Comparison of ENCODE assay signal across 8 cellular contexts in genomic region chr2:136932700-136933099, GRCh38.
DNase-seq lines count a peak whose midpoint lies in the region; ATAC-seq and TF ChIP-seq lines count a peak whose summit lies in the region.

No MANE protein-coding gene starts in this region.

- H3K9me3 Mint-ChIP-seq in activated CD8-positive, alpha-beta T cell treated with anti-CD3 and anti-CD28 coated beads for 36 hours, result no peaks in the 10 kb centered on the region

- POLR2A ChIA-PET in activated CD8-positive, alpha-beta T cell treated with anti-CD3 and anti-CD28 coated beads for 36 hours (lab: Charles Lee), result no interaction called here

- no peaks in the 10 kb centered on the region for H3K36me3 ChIP-seq in esophagus muscularis mucosa
- no peaks in the 10 kb centered on the region for H3K36me3 ChIP-seq in uterus

- no peak overlapping the region for H3K4me3 ChIP-seq in esophagus muscularis mucosa
- H3K4me3 ChIP-seq in uterus, result no peak overlapping the region

- no peak for ATAC-seq in activated CD8-positive, alpha-beta T cell treated with anti-CD3 and anti-CD28 coated beads for 36 hours

- DNase-seq in AG09319 (ENCODE audit: extremely low read depth, low read depth) (peak; percentile 3), H4 (ENCODE audit: low spot score) (peak; percentile 37), NCI-H69 (lab: John Stamatoyannopoulos, UW) (peak; percentile 67), esophagus muscularis mucosa (ENCODE audit: extremely low spot score) (no peak), GM19240 (ENCODE audit: insufficient read length, low spot score) (no peak), NCI-H146 (lab: John Stamatoyannopoulos, UW) (no peak), uterus (no peak)
- DNase-seq in activated CD8-positive, alpha-beta T cell treated with anti-CD3 and anti-CD28 coated beads for 36 hours, result no peak

- intact Hi-C loops in esophagus muscularis mucosa (cut with DNase I), result no loop called here
- intact Hi-C loops in uterus (cut with DNase I; ENCODE audit: low total_unique reads), result no loop called here
- intact Hi-C loops in activated CD8-positive, alpha-beta T cell treated with anti-CD3 and anti-CD28 coated beads for 36 hours (cut with micrococcal nuclease), result no loop called here

- no peak for TF ChIP-seq EP300 in esophagus muscularis mucosa (IDR thresholded peaks at IDR 0.05)

- no peaks in the 10 kb centered on the region for H3K4me1 ChIP-seq in esophagus muscularis mucosa
- H3K4me1 ChIP-seq in uterus, result no peaks in the 10 kb centered on the region

- no peak for TF ChIP-seq POLR2A in esophagus muscularis mucosa (IDR thresholded peaks at IDR 0.05; ENCODE audit: low read depth)
- no peak for TF ChIP-seq POLR2A in uterus (IDR thresholded peaks at IDR 0.05)

- H3K4me3 Mint-ChIP-seq in activated CD8-positive, alpha-beta T cell treated with anti-CD3 and anti-CD28 coated beads for 36 hours, result no peak overlapping the region

- H3K9me3 ChIP-seq in esophagus muscularis mucosa (no peaks in the 10 kb centered on the region), uterus (no peaks in the 10 kb centered on the region)

- no peak overlapping the region for H3K27ac ChIP-seq in esophagus muscularis mucosa (replicated peaks in 1 of 4)
- no peak overlapping the region for H3K27ac ChIP-seq in uterus

- CTCF ChIA-PET in activated CD8-positive, alpha-beta T cell treated with anti-CD3 and anti-CD28 coated beads for 36 hours (lab: Charles Lee), result no interaction called here

- TF ChIP-seq CTCF in AG09319 (IDR thresholded peaks at IDR 0.05; ENCODE audit: low read depth, low read length) (peak; percentile 64), esophagus muscularis mucosa (IDR thresholded peaks at IDR 0.05) (peak in 2 of 3 experiments; percentile 11 to 21), uterus (IDR thresholded peaks at IDR 0.05) (no peak)
- no peak for TF ChIP-seq CTCF in activated CD8-positive, alpha-beta T cell treated with anti-CD3 and anti-CD28 coated beads for 36 hours (IDR thresholded peaks at IDR 0.05)

- no peaks in the 10 kb centered on the region for H3K36me3 Mint-ChIP-seq in activated CD8-positive, alpha-beta T cell treated with anti-CD3 and anti-CD28 coated beads for 36 hours (ENCODE audit: low read depth)

- 49% methylated on average over 3 of the region's 3 CpGs for WGBS in esophagus muscularis mucosa

- H3K27ac Mint-ChIP-seq in activated CD8-positive, alpha-beta T cell treated with anti-CD3 and anti-CD28 coated beads for 36 hours, result no peak overlapping the region

- no peaks in the 10 kb centered on the region for H3K27me3 Mint-ChIP-seq in activated CD8-positive, alpha-beta T cell treated with anti-CD3 and anti-CD28 coated beads for 36 hours

- no peaks in the 10 kb centered on the region for H3K4me1 Mint-ChIP-seq in activated CD8-positive, alpha-beta T cell treated with anti-CD3 and anti-CD28 coated beads for 36 hours (ENCODE audit: low read depth)

- H3K27me3 ChIP-seq in esophagus muscularis mucosa, result no peaks in the 10 kb centered on the region
- H3K27me3 ChIP-seq in uterus, result no peaks in the 10 kb centered on the region

Comparison
In these comparisons a context has a peak if more than half of its experiments do, and no peak if none do; other contexts are left out.
1. DNase-seq: peak in AG09319 (single experiment), H4 (single experiment) and NCI-H69 (single experiment); none in esophagus muscularis mucosa (single experiment), GM19240 (single experiment), NCI-H146 (single experiment), uterus (0 of 2) and activated CD8-positive, alpha-beta T cell treated with anti-CD3 and anti-CD28 coated beads for 36 hours (single experiment).
2. CTCF ChIP-seq: peak in AG09319 (single experiment) and esophagus muscularis mucosa (2 of 3); none in uterus (0 of 4) and activated CD8-positive, alpha-beta T cell treated with anti-CD3 and anti-CD28 coated beads for 36 hours (single experiment).